Comparison of ENCODE assay signal across 8 cellular contexts in the genomic region with DNA sequence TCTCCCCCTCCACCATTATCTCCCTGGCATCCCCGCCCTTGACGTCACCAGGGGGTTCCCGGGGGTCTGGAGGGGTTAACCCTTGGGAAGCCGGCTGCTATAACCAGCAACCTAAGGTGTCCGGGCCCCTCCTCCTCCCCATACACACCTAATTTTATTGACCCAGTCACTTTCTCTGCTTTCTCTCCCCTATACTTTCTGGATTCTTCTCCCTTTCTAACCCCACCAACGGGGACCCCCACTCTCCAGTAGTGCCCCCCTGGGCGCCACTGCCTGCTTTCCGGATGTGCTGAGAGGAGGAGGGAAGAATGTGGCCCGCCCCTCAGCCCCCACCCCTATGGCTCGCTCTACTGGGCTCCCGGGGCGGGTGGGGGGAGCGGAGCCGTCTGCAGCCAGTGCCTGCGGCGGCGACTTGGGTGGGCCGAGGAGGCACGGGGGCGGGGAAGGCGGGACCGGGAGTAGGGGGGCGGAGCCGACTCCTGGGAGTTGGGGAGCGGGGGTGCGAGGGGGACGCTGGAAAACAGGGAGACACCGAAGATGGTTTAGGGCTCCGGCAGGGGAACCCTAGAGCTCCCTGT. TPM values are rescaled to one million over a fixed set of nuclear protein-coding genes. Genes with fewer than 3 reads are reported as not detected.
DNase-seq lines count a peak whose midpoint lies in the region; ATAC-seq and TF ChIP-seq lines count a peak whose summit lies in the region.

No MANE protein-coding gene starts in this region.

- DNase-seq in GM10266 (ENCODE audit: extremely low spot score) (peak; percentile 74), SK-N-MC (ENCODE audit: low read depth, low spot score) (no peak), ecto neural progenitor cell (ENCODE audit: low spot score) (peak; percentile 91), medulla oblongata (ENCODE audit: extremely low spot score) (peak; percentile 41), SIG-M5 treated with dmso at 0.1 percent for 504 hours (lab: John Stamatoyannopoulos, UW; ENCODE audit: unreplicated experiment) (no peak)

- H3K4me3 ChIP-seq in SK-N-MC (peak overlapping the region; percentile 88), thymus (ENCODE audit: low read length) (peak overlapping the region; percentile 59)

- ATAC-seq in HG03135 (IDR thresholded peaks at IDR 0.05; ENCODE audit: unreplicated experiment) = no peak

- no peaks in the 10 kb centered on the region for H3K36me3 ChIP-seq in SK-N-MC (ENCODE audit: insufficient read depth, low read length)
- no peaks in the 10 kb centered on the region for H3K36me3 ChIP-seq in thymus (ENCODE audit: control insufficient read depth, insufficient read depth)

- peaks cover 18% of the 10 kb centered on the region for H3K27me3 ChIP-seq in thymus (ENCODE audit: control insufficient read depth, insufficient read depth)

- H3K9me3 ChIP-seq in SK-N-MC (ENCODE audit: low read depth, low read length) (no peaks in the 10 kb centered on the region), thymus (ENCODE audit: control insufficient read depth) (no peaks in the 10 kb centered on the region)

- WGBS in thymus = under 1% methylated on average over 29 of the region's 29 CpGs

- peak overlapping the region; percentile 66 for H3K9ac ChIP-seq in SK-N-MC (ENCODE audit: insufficient read length)

- H3K27ac ChIP-seq in 22Rv1 (peak overlapping the region; percentile 72), SK-N-MC (peak overlapping the region; percentile 77), thymus (ENCODE audit: low read depth) (no peak overlapping the region)

- H3K4me1 ChIP-seq in thymus (ENCODE audit: control insufficient read depth, insufficient read depth, low read length) = peaks cover 14% of the 10 kb centered on the region

- TF ChIP-seq CTCF in 22Rv1 (IDR thresholded peaks at IDR 0.05) (no peak), GM10266 (IDR thresholded peaks at IDR 0.05; ENCODE audit: control insufficient read depth, insufficient read depth, low read depth, missing control alignments) (no peak)

RNA-seq across cellular contexts. Expression of a gene that starts 1.8 kb away (rescaled TPM):
- 0.71 TPM for polyA plus RNA-seq in thymus

RNA-seq across cellular contexts. Expression of a gene that starts 6.3 kb away (rescaled TPM):
- 0.14 TPM for polyA plus RNA-seq in thymus

RNA-seq across cellular contexts. Expression of a gene that starts 18.3 kb away (rescaled TPM):
- 165 TPM for polyA plus RNA-seq in thymus

RNA-seq across cellular contexts. Expression of a gene that starts 26.5 kb away (rescaled TPM):
- 117 TPM for polyA plus RNA-seq in thymus

RNA-seq across cellular contexts. Expression of a gene that starts 26.8 kb away (rescaled TPM):
- polyA plus RNA-seq in thymus = 0.05 TPM

Comparison
In these comparisons a context has a peak if more than half of its experiments do, and no peak if none do; other contexts are left out.
1. DNase-seq: peak in GM10266 (single experiment), ecto neural progenitor cell (single experiment) and medulla oblongata (single experiment); none in SK-N-MC (single experiment) and SIG-M5 treated with dmso at 0.1 percent for 504 hours (single experiment).